Comparison of ENCODE assay signal across 22 cellular contexts in genomic region chr7:13890793-13891192, GRCh38.
A peak's percentile ranks its signal among the peaks of the same experiment; 100 is the strongest.
DNase-seq lines count a peak whose midpoint lies in the region; ATAC-seq and TF ChIP-seq lines count a peak whose summit lies in the region.
"Had no signal": no experiment of that assay in that cellular context is flagged by ENCODE, and none has a peak within 500 bp of the region (broad histone marks: within the 10 kb centered on the region; RNA-seq: fewer than 3 reads in every experiment).

No MANE protein-coding gene starts in this region.

- no peak for TF ChIP-seq RAD21 in SK-N-SH (IDR thresholded peaks at IDR 0.05; ENCODE audit: low read length)

- H3K4me3 ChIP-seq in SK-N-SH (ENCODE audit: low read depth in 2 of 2, low read length in 1 of 2): no peak overlapping the region
- no peak overlapping the region for H3K4me3 ChIP-seq in OCI-LY1 (ENCODE audit: low read depth, low read length, poor library complexity, severe bottlenecking)
- H3K4me3 ChIP-seq in vagina: no peak overlapping the region
- H3K4me3 ChIP-seq: A549, BLaER1, GM12878 had no signal

- H3K27ac ChIP-seq in SK-N-SH (ENCODE audit: low read depth in 2 of 2, low read length in 1 of 2) (no peak overlapping the region), OCI-LY1 (ENCODE audit: low read depth, low read length, poor library complexity, severe bottlenecking) (no peak overlapping the region), vagina (no peak overlapping the region)
- H3K27ac ChIP-seq: 22Rv1, A549, BLaER1 had no signal

- no peak overlapping the region for H3K4me2 ChIP-seq in SK-N-SH
- H3K4me2 ChIP-seq in OCI-LY1 (ENCODE audit: low read length): no peak overlapping the region
- H3K4me2 ChIP-seq: A549, BLaER1 had no signal

- H3K27me3 ChIP-seq in SK-N-SH (ENCODE audit: insufficient read depth): no peaks in the 10 kb centered on the region
- no peaks in the 10 kb centered on the region for H3K27me3 ChIP-seq in OCI-LY1 (ENCODE audit: insufficient read depth, low read length)
- no peaks in the 10 kb centered on the region for H3K27me3 ChIP-seq in vagina
- H3K27me3 ChIP-seq: BE2C, BLaER1 had no signal

- no peak for TF ChIP-seq EP300 in SK-N-SH (IDR thresholded peaks at IDR 0.05; ENCODE audit: borderline replicate concordance in 1 of 2, low read depth in 1 of 2, low read length in 1 of 2)

- POLR2A ChIA-PET in SK-N-SH (lab: Yijun Ruan, JAX): no interaction called here

- CTCF ChIA-PET in SK-N-SH (lab: Yijun Ruan, JAX): interaction anchor here (1.3 kb wide), 2 partner anchors 9 to 11 kb away, joined by 3 read pairs; no protein-coding TSS in a partner anchor

- intact Hi-C loops in vagina (cut with DNase I): no loop called here

- H3K9ac ChIP-seq in SK-N-SH (no peak overlapping the region), OCI-LY1 (ENCODE audit: low read length) (no peak overlapping the region)
- H3K9ac ChIP-seq: BLaER1 had no signal

- DNase-seq in SK-N-SH (no peak), AML-193 (lab: John Stamatoyannopoulos, UW) (no peak), vagina (ENCODE audit: extremely low spot score in 2 of 2) (no peak)
- DNase-seq: BE2C; C1 segment of cervical spinal cord; CD4-positive, alpha-beta memory T cell; CD4-positive, CD25-positive, alpha-beta regulatory T cell; CD8-positive, alpha-beta memory T cell; COR-L47; DMS 273 treated with DMSO at 0.1 percent for 48 hours; DMS153; DMS53; DMS79; DND-41; EL; GDM1 had no signal

- H3K9me3 ChIP-seq in SK-N-SH (no peaks in the 10 kb centered on the region), OCI-LY1 (ENCODE audit: low read length) (no peaks in the 10 kb centered on the region), vagina (no peaks in the 10 kb centered on the region)
- H3K9me3 ChIP-seq: A549, BE2C, BLaER1 had no signal

- 69% methylated on average over 4 of the region's 4 CpGs for WGBS in SK-N-SH (ENCODE audit: low lambda C conversion rate)

- H3K79me2 ChIP-seq in SK-N-SH (ENCODE audit: insufficient read depth) (no peaks in the 10 kb centered on the region), OCI-LY1 (ENCODE audit: insufficient read depth, low read length) (no peaks in the 10 kb centered on the region)

- peaks cover 3% of the 10 kb centered on the region for H3F3A ChIP-seq in SK-N-SH (replicated peaks; ENCODE audit: insufficient read depth)
- no peaks in the 10 kb centered on the region for H3F3A ChIP-seq in OCI-LY1 (ENCODE audit: insufficient read depth, low read length)

- H3K4me1 ChIP-seq in SK-N-SH (ENCODE audit: control insufficient read depth in 1 of 2, insufficient read depth in 2 of 2, low read depth in 1 of 2, low read length in 1 of 2): peaks cover 0 to 2% of the 10 kb centered on the region in 2 experiments; a peak in 1 of 4 replicates
- H3K4me1 ChIP-seq in OCI-LY1 (ENCODE audit: insufficient read depth, low read length, severe bottlenecking): peaks cover 23% of the 10 kb centered on the region
- H3K4me1 ChIP-seq in vagina: no peaks in the 10 kb centered on the region
- H3K4me1 ChIP-seq: A549, BE2C, BLaER1 had no signal

- H3K9me2 ChIP-seq in SK-N-SH (no peaks in the 10 kb centered on the region), OCI-LY1 (ENCODE audit: low read depth, low read length) (no peaks in the 10 kb centered on the region)

- H2AFZ ChIP-seq in SK-N-SH (ENCODE audit: low read depth) (no peak overlapping the region), OCI-LY1 (ENCODE audit: low read length) (peak overlapping the region; percentile 13; the same call in 1 of the 2 replicates)

- peaks cover 4 to 5% of the 10 kb centered on the region in 2 experiments for H3K36me3 ChIP-seq in SK-N-SH (replicated peaks in 1 of 2; ENCODE audit: control insufficient read depth in 1 of 2, insufficient read depth in 2 of 2, low read length in 1 of 2)
- H3K36me3 ChIP-seq in OCI-LY1 (ENCODE audit: insufficient read depth, low read length): no peaks in the 10 kb centered on the region
- H3K36me3 ChIP-seq in vagina: no peaks in the 10 kb centered on the region
- H3K36me3 ChIP-seq: BE2C, BLaER1 had no signal

- H4K20me1 ChIP-seq in SK-N-SH (ENCODE audit: insufficient read depth) (no peaks in the 10 kb centered on the region), OCI-LY1 (ENCODE audit: insufficient read depth, low read length) (no peaks in the 10 kb centered on the region)
- H4K20me1 ChIP-seq: BLaER1 had no signal

- ATAC-seq in SK-N-SH treated with all-trans-retinoic acid at 6 μM for 48 hours: no peak
- ATAC-seq: A549, GM12878 had no signal

- no peak for TF ChIP-seq CTCF in SK-N-SH (IDR thresholded peaks at IDR 0.05)
- no peak for TF ChIP-seq CTCF in OCI-LY1 (IDR thresholded peaks at IDR 0.05; ENCODE audit: low read length)
- TF ChIP-seq CTCF in vagina (IDR thresholded peaks at IDR 0.05): no peak

- no peak for TF ChIP-seq POLR2A in vagina (IDR thresholded peaks at IDR 0.05)

TF ChIP-seq in SK-N-SH treated with all-trans-retinoic acid at 6 μM for 48 hours, 23 proteins besides CTCF, POLR2A, EP300 and RAD21:
- TF ChIP-seq SNAI2 (CRISPR knock-in tag; IDR thresholded peaks at IDR 0.05): no peak
- TF ChIP-seq OSR1 (CRISPR knock-in tag; IDR thresholded peaks at IDR 0.05): no peak
- TF ChIP-seq CSDC2 (CRISPR knock-in tag; IDR thresholded peaks at IDR 0.05): no peak
- TF ChIP-seq GLIS3 (CRISPR knock-in tag; IDR thresholded peaks at IDR 0.05): 0 out of 2 replicates have a peak, but pooled peaks have one; percentile 61
- TF ChIP-seq ZNF70 (CRISPR knock-in tag; IDR thresholded peaks at IDR 0.05): no peak
- TF ChIP-seq ESRRG (CRISPR knock-in tag; IDR thresholded peaks at IDR 0.05): no peak
- peak; percentile 96 for TF ChIP-seq ISL1 (CRISPR knock-in tag; IDR thresholded peaks at IDR 0.05)
- no peak for TF ChIP-seq BACH2 (CRISPR knock-in tag; IDR thresholded peaks at IDR 0.05; ENCODE audit: borderline replicate concordance)
- no peak for TF ChIP-seq ARNTL (CRISPR knock-in tag; IDR thresholded peaks at IDR 0.05; ENCODE audit: borderline replicate concordance, low read depth)
- TF ChIP-seq, protein P1, sequence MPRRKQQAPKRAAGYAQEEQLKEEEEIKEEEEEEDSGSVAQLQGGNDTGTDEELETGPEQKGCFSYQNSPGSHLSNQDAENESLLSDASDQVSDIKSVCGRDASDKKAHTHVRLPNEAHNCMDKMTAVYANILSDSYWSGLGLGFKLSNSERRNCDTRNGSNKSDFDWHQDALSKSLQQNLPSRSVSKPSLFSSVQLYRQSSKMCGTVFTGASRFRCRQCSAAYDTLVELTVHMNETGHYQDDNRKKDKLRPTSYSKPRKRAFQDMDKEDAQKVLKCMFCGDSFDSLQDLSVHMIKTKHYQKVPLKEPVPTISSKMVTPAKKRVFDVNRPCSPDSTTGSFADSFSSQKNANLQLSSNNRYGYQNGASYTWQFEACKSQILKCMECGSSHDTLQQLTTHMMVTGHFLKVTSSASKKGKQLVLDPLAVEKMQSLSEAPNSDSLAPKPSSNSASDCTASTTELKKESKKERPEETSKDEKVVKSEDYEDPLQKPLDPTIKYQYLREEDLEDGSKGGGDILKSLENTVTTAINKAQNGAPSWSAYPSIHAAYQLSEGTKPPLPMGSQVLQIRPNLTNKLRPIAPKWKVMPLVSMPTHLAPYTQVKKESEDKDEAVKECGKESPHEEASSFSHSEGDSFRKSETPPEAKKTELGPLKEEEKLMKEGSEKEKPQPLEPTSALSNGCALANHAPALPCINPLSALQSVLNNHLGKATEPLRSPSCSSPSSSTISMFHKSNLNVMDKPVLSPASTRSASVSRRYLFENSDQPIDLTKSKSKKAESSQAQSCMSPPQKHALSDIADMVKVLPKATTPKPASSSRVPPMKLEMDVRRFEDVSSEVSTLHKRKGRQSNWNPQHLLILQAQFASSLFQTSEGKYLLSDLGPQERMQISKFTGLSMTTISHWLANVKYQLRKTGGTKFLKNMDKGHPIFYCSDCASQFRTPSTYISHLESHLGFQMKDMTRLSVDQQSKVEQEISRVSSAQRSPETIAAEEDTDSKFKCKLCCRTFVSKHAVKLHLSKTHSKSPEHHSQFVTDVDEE (CRISPR knock-in tag; IDR thresholded peaks at IDR 0.05): peak; percentile 54; the same call in 1 of the 2 replicates

TF ChIP-seq in SK-N-SH, 30 proteins besides CTCF, POLR2A, EP300 and RAD21 (continues in another document):
- TF ChIP-seq MEF2A (IDR thresholded peaks at IDR 0.05; ENCODE audit: borderline replicate concordance, low read depth) (no peak), MXI1 (IDR thresholded peaks at IDR 0.05; ENCODE audit: low read depth, low read length) (no peak), YY1 (IDR thresholded peaks at IDR 0.05; ENCODE audit: low read depth) (no peak), NRF1 (IDR thresholded peaks at IDR 0.05; ENCODE audit: low read depth, low read length) (no peak), EZH2phosphoT487 (IDR thresholded peaks at IDR 0.05; ENCODE audit: borderline replicate concordance, low read depth) (no peak), CHD2 (IDR thresholded peaks at IDR 0.05; ENCODE audit: low read length, partially characterized antibody) (no peak), RCOR1 (IDR thresholded peaks at IDR 0.05; ENCODE audit: low read length) (no peak), PBX3 (IDR thresholded peaks at IDR 0.05) (no peak), USF2 (IDR thresholded peaks at IDR 0.05; ENCODE audit: borderline replicate concordance, low read depth, low read length) (no peak)
